ENCODE assay signal across 9 cellular contexts in the genomic region with DNA sequence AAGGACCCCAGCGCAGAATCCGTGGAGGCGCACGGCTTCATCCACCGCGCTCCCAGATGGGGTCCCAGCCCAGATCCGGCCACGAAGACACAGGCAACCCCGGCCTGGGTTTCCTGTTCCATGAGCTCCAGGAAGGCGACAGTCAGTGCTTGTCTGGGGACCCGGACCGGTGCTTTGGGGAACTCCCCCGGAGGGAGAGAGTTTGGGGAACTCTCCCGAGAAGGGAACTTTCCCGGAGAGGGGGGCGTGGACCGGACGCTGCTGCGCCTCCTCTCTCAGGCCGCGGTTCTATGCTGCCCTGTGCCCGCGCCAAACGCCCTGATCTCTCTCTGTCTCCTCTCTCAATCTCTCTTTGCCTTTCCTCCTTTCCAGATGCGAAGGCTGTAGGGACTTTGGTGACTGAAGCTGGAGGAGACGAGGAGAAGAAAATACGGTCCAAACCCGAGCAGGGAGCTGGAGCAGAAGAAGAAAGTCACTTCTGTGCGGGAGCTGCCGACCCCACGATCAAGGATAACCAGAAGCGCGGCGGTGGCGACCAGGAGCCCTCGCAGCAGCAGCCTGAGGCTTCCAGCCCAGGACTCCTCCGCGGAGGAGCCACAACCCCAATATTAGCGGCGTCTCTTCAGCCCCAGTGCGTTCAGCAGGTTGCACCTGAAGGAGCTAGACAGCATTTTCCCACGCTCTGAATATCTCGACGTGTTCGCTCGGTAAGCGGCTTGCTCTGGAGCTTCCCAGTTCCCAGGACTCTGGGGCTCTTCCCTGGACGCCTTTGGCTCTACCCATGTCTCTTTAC. TPM values are rescaled to one million over a fixed set of nuclear protein-coding genes. Genes with fewer than 3 reads are reported as not detected.
DNase-seq lines count a peak whose midpoint lies in the region; ATAC-seq, FAIRE-seq and TF ChIP-seq lines count a peak whose summit lies in the region.
"Had no signal": no experiment of that assay in that cellular context is flagged by ENCODE, and none has a peak within 500 bp of the region (broad histone marks: within the 10 kb centered on the region; RNA-seq: fewer than 3 reads in every experiment).

No MANE protein-coding gene starts in this region.

- peak overlapping the region; percentile 49 for H3K4me2 ChIP-seq in BLaER1
- H3K4me2 ChIP-seq in astrocyte (ENCODE audit: low read length), result peak overlapping the region; percentile 59

- H2AFZ ChIP-seq in astrocyte (ENCODE audit: low read depth, low read length), result no peak overlapping the region

- H3K4me3 Mint-ChIP-seq in astrocyte (ENCODE audit: unreplicated experiment), result no peak overlapping the region

- no peaks in the 10 kb centered on the region for H3K4me1 Mint-ChIP-seq in astrocyte (ENCODE audit: low read depth, unreplicated experiment)

- H3K4me3 ChIP-seq in BLaER1 (0 out of 2 replicates have a peak overlapping the region, but pooled peaks have one; percentile 22), astrocyte (ENCODE audit: insufficient read depth, low read depth, low read length) (no peak overlapping the region), mucosa of descending colon (no peak overlapping the region)

- H3K9ac ChIP-seq in BLaER1 (no peak overlapping the region), astrocyte (ENCODE audit: low read length) (no peak overlapping the region)

- intact Hi-C loops in mucosa of descending colon (cut with DNase I, micrococcal nuclease) (no loop called here), posterior cingulate gyrus (cut with DNase I) (no loop called here)

- H3K36me3 Mint-ChIP-seq in astrocyte (ENCODE audit: low read depth, unreplicated experiment), result no peaks in the 10 kb centered on the region

- ATAC-seq in GM19351 (IDR thresholded peaks at IDR 0.05; ENCODE audit: unreplicated experiment) (peak; percentile 43), mucosa of descending colon (peak; percentile 25)

- no peak for FAIRE-seq in astrocyte (lab: Jason Lieb, UNC)
- FAIRE-seq: RCC 7860 had no signal

- DNase-seq in astrocyte (ENCODE audit: low read depth) (no peak), mucosa of descending colon (no peak), Ammon's horn (ENCODE audit: low spot score) (no peak), NCI-H526 treated with DMSO at 0.1 percent for 48 hours (lab: John Stamatoyannopoulos, UW) (no peak), posterior cingulate gyrus (no peak)
- DNase-seq in activated effector memory CD4-positive, alpha-beta T cell treated with Interleukin-2 at 50 U/mL for 16 hours, result no peak

- H3K9me3 ChIP-seq in BLaER1 (peaks cover 20% of the 10 kb centered on the region; the same call in 1 of the 2 replicates), astrocyte (ENCODE audit: insufficient read depth, low read depth, low read length) (no peaks in the 10 kb centered on the region), mucosa of descending colon (no peaks in the 10 kb centered on the region)

- no peak for TF ChIP-seq CTCF in astrocyte (IDR thresholded peaks at IDR 0.05; ENCODE audit: insufficient read depth, low read depth, low read length)
- no peak for TF ChIP-seq CTCF in mucosa of descending colon (IDR thresholded peaks at IDR 0.05)

- H4K20me1 ChIP-seq in BLaER1 (peaks cover 21% of the 10 kb centered on the region; the same call in 1 of the 2 replicates), astrocyte (ENCODE audit: insufficient read depth, low read length) (no peaks in the 10 kb centered on the region)

- no peaks in the 10 kb centered on the region for H3K79me2 ChIP-seq in astrocyte (ENCODE audit: insufficient read depth, low read length)

- no peak overlapping the region for H3K27ac ChIP-seq in BLaER1
- no peak overlapping the region for H3K27ac ChIP-seq in astrocyte (ENCODE audit: low read depth, low read length)

- H3K27me3 Mint-ChIP-seq in astrocyte (ENCODE audit: low read depth, unreplicated experiment), result peaks cover 71% of the 10 kb centered on the region

- H3K27ac Mint-ChIP-seq in astrocyte (ENCODE audit: unreplicated experiment), result no peak overlapping the region

- no peaks in the 10 kb centered on the region for H3K9me3 Mint-ChIP-seq in astrocyte (ENCODE audit: unreplicated experiment)

- no peaks in the 10 kb centered on the region for H3K36me3 ChIP-seq in BLaER1
- no peaks in the 10 kb centered on the region for H3K36me3 ChIP-seq in astrocyte (ENCODE audit: insufficient read depth, low read length)
- no peaks in the 10 kb centered on the region for H3K36me3 ChIP-seq in mucosa of descending colon (ENCODE audit: low read depth)

- peaks cover 10% of the 10 kb centered on the region; the same call in 1 of the 2 replicates for H3K4me1 ChIP-seq in BLaER1
- no peaks in the 10 kb centered on the region for H3K4me1 ChIP-seq in astrocyte (ENCODE audit: insufficient read depth, low read length)
- H3K4me1 ChIP-seq in mucosa of descending colon (ENCODE audit: low read depth), result peaks cover 3% of the 10 kb centered on the region

- peaks cover 81% of the 10 kb centered on the region for H3K27me3 ChIP-seq in BLaER1
- peaks cover 38% of the 10 kb centered on the region for H3K27me3 ChIP-seq in astrocyte (ENCODE audit: insufficient read depth, low read length)

RNA-seq across cellular contexts. Expression of a gene that starts 47.6 kb away (rescaled TPM):
- total RNA-seq in astrocyte, result 6.5 and 7.1 TPM in 2 replicates
- 1 to 10 TPM; 5.2 to 7.1 (median 7.0) TPM for total RNA-seq in mucosa of descending colon
